8 cellular contexts compared by ENCODE assay signal in the genomic region with DNA sequence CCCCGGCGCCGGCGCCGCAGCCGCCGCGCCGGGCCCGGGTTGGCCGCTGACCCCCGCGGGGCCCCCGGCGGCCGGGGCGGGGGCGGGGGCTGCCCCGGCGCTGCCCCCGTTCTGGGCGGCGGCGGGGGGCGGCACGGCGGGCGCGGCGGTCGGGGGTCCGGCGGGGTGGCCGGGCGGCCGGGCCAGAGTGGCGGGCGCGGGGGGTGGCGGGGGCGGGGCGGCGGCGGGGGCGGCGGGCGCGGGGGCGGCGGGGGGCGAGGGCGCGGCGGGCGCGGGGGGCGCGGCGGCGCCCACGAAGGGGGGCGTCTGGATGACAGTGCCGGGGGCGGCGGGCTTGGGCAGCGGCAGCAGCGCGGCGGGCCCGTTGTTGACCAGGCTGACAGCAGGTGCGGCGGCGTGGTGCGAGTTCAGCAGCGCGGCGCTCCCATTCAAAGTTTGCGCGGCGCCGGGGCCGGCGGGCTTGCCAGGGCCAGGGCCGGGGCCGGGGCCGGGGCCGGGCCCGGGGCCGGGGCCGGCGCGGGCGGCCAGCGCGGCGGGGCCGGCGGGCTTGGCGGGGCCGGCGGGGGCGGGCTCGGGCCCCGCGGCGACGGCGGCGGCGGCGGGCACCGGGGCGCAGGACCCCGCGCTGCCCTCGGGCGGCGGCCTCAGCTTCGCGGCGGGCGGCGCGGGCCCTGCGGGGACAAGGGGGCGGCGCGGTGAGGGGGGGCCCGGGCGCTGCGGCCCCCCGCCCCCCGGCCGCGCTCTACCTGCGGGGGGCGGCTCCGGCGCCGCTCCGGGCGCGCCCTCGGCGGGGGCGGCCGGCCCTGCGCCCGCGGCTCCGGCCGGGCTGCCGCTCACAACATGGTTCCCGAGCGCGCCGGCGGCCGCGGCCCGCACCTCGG. TPM values are rescaled to one million over a fixed set of nuclear protein-coding genes. Genes with fewer than 3 reads are reported as not detected.
A peak's percentile ranks its signal among the peaks of the same experiment; 100 is the strongest.
DNase-seq lines count a peak whose midpoint lies in the region; ATAC-seq and TF ChIP-seq lines count a peak whose summit lies in the region.

No MANE protein-coding gene starts in this region.

- no peak overlapping the region for H2BK5ac ChIP-seq in mesendoderm (ENCODE audit: low read length)

- peak overlapping the region; percentile 35 for H3K4me3 Mint-ChIP-seq in chondrocyte (ENCODE audit: unreplicated experiment)

- H2BK15ac ChIP-seq in mesendoderm (replicated peaks; ENCODE audit: low read depth): no peak overlapping the region

- no peaks in the 10 kb centered on the region for H3K27me3 ChIP-seq in mesendoderm (ENCODE audit: insufficient read depth, low read length, poor library complexity)

- no peak overlapping the region for H2BK120ac ChIP-seq in mesendoderm (ENCODE audit: low read depth, low read length)

- H3K4me3 ChIP-seq in mesendoderm (ENCODE audit: low read length): peak overlapping the region; percentile 85

- peaks cover 8% of the 10 kb centered on the region for H3K4me1 ChIP-seq in mesendoderm (ENCODE audit: control insufficient read depth, low read depth, low read length)

- no peaks in the 10 kb centered on the region for H3K36me3 Mint-ChIP-seq in chondrocyte (ENCODE audit: low read depth)

- ATAC-seq in GM21786 (IDR thresholded peaks at IDR 0.05; ENCODE audit: unreplicated experiment): peak; percentile 16

- no CpG with 5 or more reads among the region's 162 CpGs for WGBS in mesendoderm (ENCODE audit: extremely low coverage, insufficient coverage, low lambda C conversion rate)

- H4K8ac ChIP-seq in mesendoderm (ENCODE audit: low read depth, low read length): no peak overlapping the region

- TF ChIP-seq CTCF in chondrocyte (IDR thresholded peaks at IDR 0.05): no peak

- H3K36me3 ChIP-seq in KOPT-K1 (ENCODE audit: insufficient read depth, low read length) (peaks cover 31% of the 10 kb centered on the region), mesendoderm (ENCODE audit: control insufficient read depth, insufficient read depth, low read length) (no peaks in the 10 kb centered on the region)

- no peak overlapping the region for H4K5ac ChIP-seq in mesendoderm (ENCODE audit: low read length)

- no peaks in the 10 kb centered on the region for H3K9me3 ChIP-seq in KOPT-K1 (ENCODE audit: insufficient read depth, low read length, poor library complexity, severe bottlenecking)

- H3K27me3 Mint-ChIP-seq in chondrocyte (ENCODE audit: low read depth): no peaks in the 10 kb centered on the region

- peak overlapping the region; percentile 98 for H3K56ac ChIP-seq in mesendoderm (ENCODE audit: low read length)

- H3K9ac ChIP-seq in mesendoderm (ENCODE audit: low read length): peak overlapping the region; percentile 88

- H3K18ac ChIP-seq in mesendoderm (ENCODE audit: low read length): peak overlapping the region; percentile 88

- H3K79me2 ChIP-seq in mesendoderm (ENCODE audit: control insufficient read depth, insufficient read depth, low read length): peaks cover 41% of the 10 kb centered on the region

- no peak overlapping the region for H3K27ac Mint-ChIP-seq in chondrocyte (ENCODE audit: unreplicated experiment)

- no peaks in the 10 kb centered on the region for H3K9me3 Mint-ChIP-seq in chondrocyte (ENCODE audit: low read depth)

- H3K23ac ChIP-seq in mesendoderm (ENCODE audit: low read length): peak overlapping the region; percentile 97

- H3K4me1 Mint-ChIP-seq in chondrocyte (ENCODE audit: low read depth): peaks cover 28% of the 10 kb centered on the region

- H3K4me2 ChIP-seq in mesendoderm (ENCODE audit: low read length): no peak overlapping the region

- peak; percentile 53 for DNase-seq in NCI-H345 (lab: John Stamatoyannopoulos, UW)
- no peak for DNase-seq in NCI-H345 treated with DMSO at 0.1 percent for 48 hours (lab: John Stamatoyannopoulos, UW; ENCODE audit: unreplicated experiment)
- peak; percentile 46 for DNase-seq in chondrocyte (ENCODE audit: low spot score)
- no peak for DNase-seq in mesendoderm
- no peak for DNase-seq in NCI-H1048 (lab: John Stamatoyannopoulos, UW)
- DNase-seq in globus pallidus (ENCODE audit: low spot score): no peak

- no peak overlapping the region for H2AK5ac ChIP-seq in mesendoderm (ENCODE audit: low read length)

- H3K4ac ChIP-seq in mesendoderm (ENCODE audit: low read depth, low read length): peak overlapping the region; percentile 86

- H3K79me1 ChIP-seq in mesendoderm (ENCODE audit: low read length): peaks cover 16% of the 10 kb centered on the region

- H3K27ac ChIP-seq in KOPT-K1 (ENCODE audit: low read depth, low read length, poor library complexity, severe bottlenecking): peak overlapping the region; percentile 62
- peak overlapping the region; percentile 70 for H3K27ac ChIP-seq in mesendoderm (ENCODE audit: low read depth, low read length)

RNA-seq across cellular contexts. Expression of a gene that starts 0.7 kb away (rescaled TPM):
- 11.5 to 16.3 TPM (median 14.8 TPM) in 3 replicates for total RNA-seq in chondrocyte
- 28.5 TPM for polyA plus RNA-seq in mesendoderm (2013, experiment 1 of 2)
- 26.6 TPM for polyA plus RNA-seq in mesendoderm (2013, experiment 2 of 2)

RNA-seq across cellular contexts. Expression of a gene that starts 57.2 kb away (rescaled TPM):
- 37.3 to 51.9 TPM (median 48.6 TPM) in 3 replicates for total RNA-seq in chondrocyte
- 37.1 TPM for polyA plus RNA-seq in mesendoderm (2013, experiment 1 of 2)
- 39.0 TPM for polyA plus RNA-seq in mesendoderm (2013, experiment 2 of 2)

Comparison
In these comparisons a context has a peak if more than half of its experiments do, and no peak if none do; other contexts are left out.
1. DNase-seq: peak in NCI-H345 (single experiment) and chondrocyte (single experiment); none in NCI-H345 treated with DMSO at 0.1 percent for 48 hours (single experiment), mesendoderm (single experiment), NCI-H1048 (single experiment) and globus pallidus (single experiment).